Comparison of ENCODE assay signal across 16 cellular contexts in genomic region chr21:34298797-34299539, GRCh38.
"Had no signal": no experiment of that assay in that cellular context is flagged by ENCODE, and none has a peak within 500 bp of the region (broad histone marks: within the 10 kb centered on the region; RNA-seq: fewer than 3 reads in every experiment).

No MANE protein-coding gene starts in this region.

- H3K4me3 ChIP-seq: colonic mucosa, heart right ventricle, lower lobe of right lung, neural progenitor cell, pancreas had no signal

- DNase-seq: colonic mucosa; effector CD4-positive, alpha-beta T cell; endodermal cell; erythroblast; heart right ventricle; hypothalamus; kidney glomerular epithelial cell; lower lobe of right lung; natural killer cell; nucleus accumbens; pancreas; small intestine; stimulated activated CD4-positive, alpha-beta T cell treated with anti-CD3 and anti-CD28 coated beads, Interleukin-12 subunit alpha, Interleukin-12 subunit beta, amount 100 ng/mL, for 4 hours; stimulated activated naive CD4-positive, alpha-beta T cell; trophoblast cell had no signal

- H3K36me3 ChIP-seq: colonic mucosa, heart right ventricle, lower lobe of right lung, neural progenitor cell, pancreas had no signal

- H3K4me1 ChIP-seq: colonic mucosa, lower lobe of right lung, neural progenitor cell, pancreas had no signal

- H3K9ac ChIP-seq: neural progenitor cell had no signal

- ATAC-seq: lower lobe of right lung, natural killer cell, pancreas had no signal

- H3K27ac ChIP-seq: colonic mucosa, heart right ventricle, lower lobe of right lung, neural progenitor cell, pancreas had no signal

- H2AFZ ChIP-seq: neural progenitor cell had no signal

- H3K9me3 ChIP-seq: colonic mucosa, lower lobe of right lung, pancreas had no signal

- H3K4me2 ChIP-seq: neural progenitor cell had no signal

- H3K27me3 ChIP-seq: colonic mucosa, heart right ventricle, neural progenitor cell, pancreas had no signal
